Comparison of ENCODE assay signal across 11 cellular contexts in the genomic region with DNA sequence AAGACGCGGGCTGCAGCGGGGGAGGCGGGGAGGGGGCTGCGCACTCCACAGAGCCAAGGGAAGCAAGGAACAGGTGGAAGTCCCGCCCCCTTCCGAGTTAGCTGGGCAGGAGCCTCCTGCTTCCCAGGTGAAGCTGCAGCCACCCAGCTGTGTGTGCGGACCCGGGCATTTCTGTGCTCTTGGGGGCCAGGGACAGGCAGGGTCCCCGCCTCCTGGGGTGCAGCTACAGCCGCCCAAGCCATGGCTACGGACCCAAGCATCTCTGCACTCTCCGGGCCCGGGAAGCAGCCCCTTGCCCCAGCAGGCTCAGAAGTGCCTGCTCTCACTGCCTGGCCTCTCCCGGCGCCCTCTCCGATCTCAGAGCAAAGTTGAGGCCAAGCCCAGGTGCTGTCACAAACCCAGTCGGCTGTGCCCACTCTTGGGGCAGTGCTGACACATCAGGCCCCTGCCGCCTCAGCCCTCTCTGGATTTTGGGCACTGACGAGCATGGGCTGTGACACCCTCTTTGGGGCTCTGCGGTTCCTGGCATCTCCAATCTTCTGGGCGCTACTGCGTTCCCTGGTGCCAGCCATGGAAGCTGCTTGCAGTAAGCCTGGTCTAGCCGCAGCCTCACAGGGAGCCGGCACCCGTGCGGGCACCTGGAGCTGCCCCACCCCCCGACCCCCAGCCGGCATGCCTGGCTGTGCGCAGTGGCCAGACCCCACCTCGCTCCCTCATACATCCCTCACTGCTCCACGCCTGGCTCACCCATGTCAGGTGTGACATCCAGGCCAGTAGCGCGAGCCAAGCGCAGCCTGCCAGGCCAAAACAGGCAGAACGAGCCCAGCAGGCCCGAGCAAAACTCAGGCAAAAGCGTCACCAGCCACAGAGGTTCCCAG. TPM values are rescaled to one million over a fixed set of nuclear protein-coding genes. Genes with fewer than 3 reads are reported as not detected.
DNase-seq lines count a peak whose midpoint lies in the region; ATAC-seq and TF ChIP-seq lines count a peak whose summit lies in the region.
"Had no signal": no experiment of that assay in that cellular context is flagged by ENCODE, and none has a peak within 500 bp of the region (broad histone marks: within the 10 kb centered on the region; RNA-seq: fewer than 3 reads in every experiment).

No MANE protein-coding gene starts in this region.

- peaks cover 12% of the 10 kb centered on the region for H3K4me1 ChIP-seq in iPS-15b (ENCODE audit: control insufficient read depth, insufficient read depth, low read length)

- H3K9me3 Mint-ChIP-seq in natural killer cell, result peaks cover 8 to 14% of the 10 kb centered on the region in 2 donors

- H3K4me3 ChIP-seq in iPS-15b (ENCODE audit: low read depth, low read length) (peak overlapping the region; percentile 65), retinal pigment epithelial cell (ENCODE audit: low read length) (peak overlapping the region; percentile 56)

- ATAC-seq in natural killer cell (no peak), HG03039 (IDR thresholded peaks at IDR 0.05; ENCODE audit: unreplicated experiment) (no peak)

- DNase-seq in HuH-7.5 (ENCODE audit: low spot score), result peak; percentile 6
- DNase-seq in retinal pigment epithelial cell (ENCODE audit: low read depth), result no peak
- DNase-seq in natural killer cell, result no peak
- no peak for DNase-seq in HCEC 1CT
- no peak for DNase-seq in hippocampal formation (lab: John Stamatoyannopoulos, UW)
- DNase-seq: activated CD8-positive, alpha-beta memory T cell treated with anti-CD3 and anti-CD28 coated beads, Interleukin-2, amount 50 U/mL, for 4 hours; DND-41 had no signal

- H3K27me3 ChIP-seq in iPS-15b (ENCODE audit: control insufficient read depth, insufficient read depth, low read length), result no peaks in the 10 kb centered on the region

- H3K9ac ChIP-seq in iPS-15b (ENCODE audit: low read depth, low read length), result peak overlapping the region; percentile 48

- intact Hi-C loops in natural killer cell (cut with micrococcal nuclease), result no loop called here

- TF ChIP-seq CTCF in VCaP (conservative IDR thresholded peaks at IDR 0.05), result no peak
- no peak for TF ChIP-seq CTCF in retinal pigment epithelial cell (conservative IDR thresholded peaks at IDR 0.05; ENCODE audit: low read depth, low read length)
- TF ChIP-seq CTCF in natural killer cell (IDR thresholded peaks at IDR 0.05), result no peak

- H3K27ac Mint-ChIP-seq in natural killer cell, result no peak overlapping the region

- H3K4me1 Mint-ChIP-seq in natural killer cell, result no peaks in the 10 kb centered on the region
- H3K4me1 Mint-ChIP-seq: neural crest cell had no signal

- peaks cover 16% of the 10 kb centered on the region for H3K36me3 Mint-ChIP-seq in natural killer cell

- H3K4me3 Mint-ChIP-seq in natural killer cell, result no peak overlapping the region
- H3K4me3 Mint-ChIP-seq: neural crest cell had no signal

- H3K9me3 ChIP-seq in iPS-15b (ENCODE audit: control insufficient read depth, insufficient read depth, low read length), result no peaks in the 10 kb centered on the region

- peaks cover 0 to 3% of the 10 kb centered on the region in 2 donors for H3K27me3 Mint-ChIP-seq in natural killer cell (ENCODE audit: low read depth in 2 of 2)

- peak overlapping the region; percentile 91 for H3K27ac ChIP-seq in VCaP

- H3K36me3 ChIP-seq in iPS-15b (ENCODE audit: control insufficient read depth, insufficient read depth, low read length), result no peaks in the 10 kb centered on the region

RNA-seq across cellular contexts. Expression of a gene that starts 8.5 kb away (rescaled TPM):
- not detected for total RNA-seq in natural killer cell
